1 cellular context compared by ENCODE assay signal in genomic region chr5:91311697-91312501, GRCh38.
TF ChIP-seq lines count a peak whose summit lies in the region.

No MANE protein-coding gene starts in this region.

TF ChIP-seq in HEK293, 187 proteins besides CTCF, POLR2A, EP300 and RAD21 (continued from another document):
- TF ChIP-seq PRDM10 (tag by site-specific recombination; IDR thresholded peaks at IDR 0.05) (peak; percentile 78), SP7 (tag by site-specific recombination; IDR thresholded peaks at IDR 0.05) (peak; percentile 52; the same call in 1 of the 2 replicates), ZNF354C (tag by site-specific recombination; IDR thresholded peaks at IDR 0.05; ENCODE audit: borderline replicate concordance, low read depth) (no peak), MYNN (tag by site-specific recombination; IDR thresholded peaks at IDR 0.05; ENCODE audit: borderline replicate concordance) (no peak), KLF8 (tag by site-specific recombination; IDR thresholded peaks at IDR 0.05) (no peak), REST (tag by site-specific recombination; IDR thresholded peaks at IDR 0.05) (no peak), ZNF660 (tag by site-specific recombination; IDR thresholded peaks at IDR 0.05) (0 out of 2 replicates have a peak, but pooled peaks have one; percentile 28)
- TF ChIP-seq, protein P1, sequence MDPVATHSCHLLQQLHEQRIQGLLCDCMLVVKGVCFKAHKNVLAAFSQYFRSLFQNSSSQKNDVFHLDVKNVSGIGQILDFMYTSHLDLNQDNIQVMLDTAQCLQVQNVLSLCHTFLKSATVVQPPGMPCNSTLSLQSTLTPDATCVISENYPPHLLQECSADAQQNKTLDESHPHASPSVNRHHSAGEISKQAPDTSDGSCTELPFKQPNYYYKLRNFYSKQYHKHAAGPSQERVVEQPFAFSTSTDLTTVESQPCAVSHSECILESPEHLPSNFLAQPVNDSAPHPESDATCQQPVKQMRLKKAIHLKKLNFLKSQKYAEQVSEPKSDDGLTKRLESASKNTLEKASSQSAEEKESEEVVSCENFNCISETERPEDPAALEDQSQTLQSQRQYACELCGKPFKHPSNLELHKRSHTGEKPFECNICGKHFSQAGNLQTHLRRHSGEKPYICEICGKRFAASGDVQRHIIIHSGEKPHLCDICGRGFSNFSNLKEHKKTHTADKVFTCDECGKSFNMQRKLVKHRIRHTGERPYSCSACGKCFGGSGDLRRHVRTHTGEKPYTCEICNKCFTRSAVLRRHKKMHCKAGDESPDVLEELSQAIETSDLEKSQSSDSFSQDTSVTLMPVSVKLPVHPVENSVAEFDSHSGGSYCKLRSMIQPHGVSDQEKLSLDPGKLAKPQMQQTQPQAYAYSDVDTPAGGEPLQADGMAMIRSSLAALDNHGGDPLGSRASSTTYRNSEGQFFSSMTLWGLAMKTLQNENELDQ (tag by site-specific recombination; IDR thresholded peaks at IDR 0.05; ENCODE audit: low read depth): no peak
